ENCODE assay signal across 20 cellular contexts in genomic region chr5:31663519-31663918, GRCh38. TPM values are rescaled to one million over a fixed set of nuclear protein-coding genes. Genes with fewer than 3 reads are reported as not detected.
DNase-seq lines count a peak whose midpoint lies in the region; ATAC-seq and TF ChIP-seq lines count a peak whose summit lies in the region.
"Had no signal": no experiment of that assay in that cellular context is flagged by ENCODE, and none has a peak within 500 bp of the region (broad histone marks: within the 10 kb centered on the region; RNA-seq: fewer than 3 reads in every experiment).

No MANE protein-coding gene starts in this region.

- CTCF ChIA-PET in activated naive CD4-positive, alpha-beta T cell treated with anti-CD3 and anti-CD28 coated beads for 36 hours (lab: Charles Lee), result no interaction called here

- TF ChIP-seq POLR2A in heart left ventricle (IDR thresholded peaks at IDR 0.05), result no peak

- no peaks in the 10 kb centered on the region for H3K9me3 Mint-ChIP-seq in T-helper 2 cell treated with Interferon-gamma antibody and Interleukin-4, amounts not matched to agents 5 μg/mL and 100 μg/mL, for 36 hours
- peaks cover 1% of the 10 kb centered on the region for H3K9me3 Mint-ChIP-seq in activated naive CD4-positive, alpha-beta T cell treated with anti-CD3 and anti-CD28 coated beads for 36 hours
- H3K9me3 Mint-ChIP-seq: activated naive CD8-positive, alpha-beta T cell treated with anti-CD3 and anti-CD28 coated beads, Interleukin-2, amount 10 ng/mL, durations not matched to agents 7 days and 5 days had no signal

- ATAC-seq in heart left ventricle, result peak; percentile 48 to 89 (median 81)
- ATAC-seq in HG03095 (IDR thresholded peaks at IDR 0.05; ENCODE audit: unreplicated experiment), result no peak

- H3K27me3 Mint-ChIP-seq in T-helper 2 cell treated with Interferon-gamma antibody and Interleukin-4, amounts not matched to agents 5 μg/mL and 100 μg/mL, for 36 hours (ENCODE audit: low read depth), result no peaks in the 10 kb centered on the region
- H3K27me3 Mint-ChIP-seq in activated naive CD4-positive, alpha-beta T cell treated with anti-CD3 and anti-CD28 coated beads for 36 hours (ENCODE audit: low read depth), result peaks cover 1% of the 10 kb centered on the region
- H3K27me3 Mint-ChIP-seq: activated naive CD8-positive, alpha-beta T cell treated with anti-CD3 and anti-CD28 coated beads, Interleukin-2, amount 10 ng/mL, durations not matched to agents 7 days and 5 days had no signal

- no peaks in the 10 kb centered on the region for H3K9me3 ChIP-seq in adipocyte (ENCODE audit: control insufficient read depth, low read length)
- H3K9me3 ChIP-seq in heart left ventricle, result no peaks in the 10 kb centered on the region
- H3K9me3 ChIP-seq in skeletal muscle tissue (ENCODE audit: control insufficient read depth in 3 of 3, low read length in 3 of 3), result no peaks in the 10 kb centered on the region
- H3K9me3 ChIP-seq: transverse colon had no signal

- H3K36me3 Mint-ChIP-seq in T-helper 2 cell treated with Interferon-gamma antibody and Interleukin-4, amounts not matched to agents 5 μg/mL and 100 μg/mL, for 36 hours (ENCODE audit: low read depth), result no peaks in the 10 kb centered on the region
- H3K36me3 Mint-ChIP-seq in activated naive CD4-positive, alpha-beta T cell treated with anti-CD3 and anti-CD28 coated beads for 36 hours (ENCODE audit: low read depth), result no peaks in the 10 kb centered on the region
- H3K36me3 Mint-ChIP-seq: activated naive CD8-positive, alpha-beta T cell treated with anti-CD3 and anti-CD28 coated beads, Interleukin-2, amount 10 ng/mL, durations not matched to agents 7 days and 5 days had no signal

- H3K9ac ChIP-seq in adipocyte (ENCODE audit: low read length) (no peak overlapping the region), skeletal muscle tissue (ENCODE audit: low read depth in 1 of 3, low read length in 3 of 3) (no peak overlapping the region)

- H3K4me3 Mint-ChIP-seq in T-helper 2 cell treated with Interferon-gamma antibody and Interleukin-4, amounts not matched to agents 5 μg/mL and 100 μg/mL, for 36 hours, result no peak overlapping the region
- H3K4me3 Mint-ChIP-seq in activated naive CD4-positive, alpha-beta T cell treated with anti-CD3 and anti-CD28 coated beads for 36 hours, result no peak overlapping the region
- H3K4me3 Mint-ChIP-seq: activated CD4-positive, alpha-beta T cell treated with anti-CD3 and anti-CD28 coated beads, Interleukin-2, amount 10 ng/mL, durations not matched to agents 7 days and 5 days; activated naive CD8-positive, alpha-beta T cell treated with anti-CD3 and anti-CD28 coated beads, Interleukin-2, amount 10 ng/mL, durations not matched to agents 7 days and 5 days had no signal

- DNase-seq in GOT3 (lab: John Stamatoyannopoulos, UW) (peak; percentile 51), adipocyte (ENCODE audit: low read depth) (peak; percentile 17), heart left ventricle (peak in 2 of 5 donors; percentile 58 to 59), NCI-H82 (lab: John Stamatoyannopoulos, UW) (no peak)
- DNase-seq in T-helper 2 cell treated with Interferon-gamma antibody and Interleukin-4, amounts not matched to agents 5 μg/mL and 100 μg/mL, for 36 hours (ENCODE audit: low spot score), result no peak
- no peak for DNase-seq in activated naive CD4-positive, alpha-beta T cell treated with anti-CD3 and anti-CD28 coated beads for 36 hours
- DNase-seq: activated CD4-positive, alpha-beta T cell treated with anti-CD3 and anti-CD28 coated beads, Interleukin-2, amount 10 ng/mL, durations not matched to agents 7 days and 5 days; activated naive CD8-positive, alpha-beta T cell treated with anti-CD3 and anti-CD28 coated beads, Interleukin-2, amount 10 ng/mL, durations not matched to agents 7 days and 5 days; activated T-cell treated with anti-CD3 and anti-CD28 coated beads, Interleukin-2, amount 50 U/mL, for 1 hour; kidney; MV-4-11; NCI-H2029 treated with DMSO at 0.1 percent for 48 hours; NCI-H526; stimulated activated CD4-positive, alpha-beta T cell treated with anti-CD3 and anti-CD28 coated beads, Interleukin-4, amount 100 ng/mL, for 4 hours; transverse colon had no signal

- H3K4me3 ChIP-seq in adipocyte (ENCODE audit: low read length) (no peak overlapping the region), heart left ventricle (no peak overlapping the region), skeletal muscle tissue (ENCODE audit: low read length in 3 of 3) (no peak overlapping the region)
- H3K4me3 ChIP-seq: SK-N-MC, skin epidermis, transverse colon had no signal

- 49 to 76% (median 68%) methylated on average over 7 of the region's 7 CpGs for whole genome bisulfite sequencing in heart left ventricle, 4 donors

- H3K4me1 Mint-ChIP-seq in T-helper 2 cell treated with Interferon-gamma antibody and Interleukin-4, amounts not matched to agents 5 μg/mL and 100 μg/mL, for 36 hours (ENCODE audit: low read depth), result no peaks in the 10 kb centered on the region
- H3K4me1 Mint-ChIP-seq in activated naive CD4-positive, alpha-beta T cell treated with anti-CD3 and anti-CD28 coated beads for 36 hours (ENCODE audit: low read depth), result no peaks in the 10 kb centered on the region
- H3K4me1 Mint-ChIP-seq: activated CD4-positive, alpha-beta T cell treated with anti-CD3 and anti-CD28 coated beads, Interleukin-2, amount 10 ng/mL, durations not matched to agents 7 days and 5 days; activated naive CD8-positive, alpha-beta T cell treated with anti-CD3 and anti-CD28 coated beads, Interleukin-2, amount 10 ng/mL, durations not matched to agents 7 days and 5 days had no signal

- intact Hi-C loops in heart left ventricle (cut with DNase I), result no loop called here
- intact Hi-C loops in activated naive CD4-positive, alpha-beta T cell treated with anti-CD3 and anti-CD28 coated beads for 36 hours (cut with micrococcal nuclease), result no loop called here

- H3K4me1 ChIP-seq in adipocyte (ENCODE audit: control insufficient read depth, insufficient read depth, low read length), result peaks cover 10% of the 10 kb centered on the region
- peaks cover 0 to 51% (median 12%) of the 10 kb centered on the region in 12 donors for H3K4me1 ChIP-seq in heart left ventricle
- H3K4me1 ChIP-seq in skeletal muscle tissue (ENCODE audit: control insufficient read depth in 3 of 3, insufficient read depth in 3 of 3, low read length in 3 of 3), result no peaks in the 10 kb centered on the region
- H3K4me1 ChIP-seq: transverse colon had no signal

- H3K36me3 ChIP-seq in adipocyte (ENCODE audit: control insufficient read depth, insufficient read depth, low read length, severe bottlenecking), result no peaks in the 10 kb centered on the region
- no peaks in the 10 kb centered on the region for H3K36me3 ChIP-seq in heart left ventricle
- H3K36me3 ChIP-seq in skeletal muscle tissue (ENCODE audit: control insufficient read depth in 3 of 3, insufficient read depth in 3 of 3, low read length in 3 of 3), result no peaks in the 10 kb centered on the region
- H3K36me3 ChIP-seq: transverse colon had no signal

- H3K27ac Mint-ChIP-seq in T-helper 2 cell treated with Interferon-gamma antibody and Interleukin-4, amounts not matched to agents 5 μg/mL and 100 μg/mL, for 36 hours, result no peak overlapping the region
- H3K27ac Mint-ChIP-seq in activated naive CD4-positive, alpha-beta T cell treated with anti-CD3 and anti-CD28 coated beads for 36 hours, result no peak overlapping the region
- H3K27ac Mint-ChIP-seq: activated CD4-positive, alpha-beta T cell treated with anti-CD3 and anti-CD28 coated beads, Interleukin-2, amount 10 ng/mL, durations not matched to agents 7 days and 5 days; activated naive CD8-positive, alpha-beta T cell treated with anti-CD3 and anti-CD28 coated beads, Interleukin-2, amount 10 ng/mL, durations not matched to agents 7 days and 5 days had no signal

- TF ChIP-seq CTCF in heart left ventricle (IDR thresholded peaks at IDR 0.05), result no peak

- H3K27me3 ChIP-seq in adipocyte (replicated peaks; ENCODE audit: control insufficient read depth, insufficient read depth, low read length), result peaks cover 6% of the 10 kb centered on the region
- H3K27me3 ChIP-seq in heart left ventricle, result no peaks in the 10 kb centered on the region
- no peaks in the 10 kb centered on the region for H3K27me3 ChIP-seq in skeletal muscle tissue (ENCODE audit: control insufficient read depth in 3 of 3, insufficient read depth in 3 of 3, low read length in 3 of 3)
- H3K27me3 ChIP-seq: transverse colon had no signal

- peak overlapping the region in 7 of 12 donors; percentile 13 to 49 (median 33) for H3K27ac ChIP-seq in heart left ventricle
- H3K27ac ChIP-seq in skeletal muscle tissue (ENCODE audit: low read depth, low read length), result peak overlapping the region; percentile 40
- H3K27ac ChIP-seq: C4-2B, SK-N-MC, transverse colon had no signal

RNA-seq across cellular contexts. Expression of gene PDZD2, which starts 24.6 kb away (rescaled TPM):
- total RNA-seq in heart left ventricle (100 to 1,000 TPM in 2 of 9 donors, 10 to 100 TPM in 7; 41.3 to 116 (median 82.9) TPM), skeletal muscle tissue (2.6 TPM)
- 10 to 100 TPM; 28.3 to 28.6 TPM for polyA plus RNA-seq in heart left ventricle
- total RNA-seq in activated naive CD4-positive, alpha-beta T cell treated with anti-CD3 and anti-CD28 coated beads for 36 hours, result under 1 TPM; 0.05 to 0.25 TPM
- total RNA-seq: activated CD4-positive, alpha-beta T cell treated with anti-CD3 and anti-CD28 coated beads, Interleukin-2, amount 10 ng/mL, durations not matched to agents 7 days and 5 days had no signal

Comparison
In these comparisons a context has a peak if more than half of its experiments do, and no peak if none do; other contexts are left out.
1. DNase-seq: peak in GOT3 (single experiment) and adipocyte (single experiment); none in NCI-H82 (single experiment), T-helper 2 cell treated with Interferon-gamma antibody and Interleukin-4, amounts not matched to agents 5 μg/mL and 100 μg/mL, for 36 hours (single experiment) and activated naive CD4-positive, alpha-beta T cell treated with anti-CD3 and anti-CD28 coated beads for 36 hours (single experiment).
2. RNA of gene PDZD2, which starts 24.6 kb away (total RNA-seq): 41.3 to 116 TPM in heart left ventricle; 2.6 TPM in skeletal muscle tissue (single experiment) and 0.05 to 0.25 TPM in activated naive CD4-positive, alpha-beta T cell treated with anti-CD3 and anti-CD28 coated beads for 36 hours; every median in the first group is over 10 times any median in the second.